Comparison of ENCODE assay signal across 8 cellular contexts in the genomic region with DNA sequence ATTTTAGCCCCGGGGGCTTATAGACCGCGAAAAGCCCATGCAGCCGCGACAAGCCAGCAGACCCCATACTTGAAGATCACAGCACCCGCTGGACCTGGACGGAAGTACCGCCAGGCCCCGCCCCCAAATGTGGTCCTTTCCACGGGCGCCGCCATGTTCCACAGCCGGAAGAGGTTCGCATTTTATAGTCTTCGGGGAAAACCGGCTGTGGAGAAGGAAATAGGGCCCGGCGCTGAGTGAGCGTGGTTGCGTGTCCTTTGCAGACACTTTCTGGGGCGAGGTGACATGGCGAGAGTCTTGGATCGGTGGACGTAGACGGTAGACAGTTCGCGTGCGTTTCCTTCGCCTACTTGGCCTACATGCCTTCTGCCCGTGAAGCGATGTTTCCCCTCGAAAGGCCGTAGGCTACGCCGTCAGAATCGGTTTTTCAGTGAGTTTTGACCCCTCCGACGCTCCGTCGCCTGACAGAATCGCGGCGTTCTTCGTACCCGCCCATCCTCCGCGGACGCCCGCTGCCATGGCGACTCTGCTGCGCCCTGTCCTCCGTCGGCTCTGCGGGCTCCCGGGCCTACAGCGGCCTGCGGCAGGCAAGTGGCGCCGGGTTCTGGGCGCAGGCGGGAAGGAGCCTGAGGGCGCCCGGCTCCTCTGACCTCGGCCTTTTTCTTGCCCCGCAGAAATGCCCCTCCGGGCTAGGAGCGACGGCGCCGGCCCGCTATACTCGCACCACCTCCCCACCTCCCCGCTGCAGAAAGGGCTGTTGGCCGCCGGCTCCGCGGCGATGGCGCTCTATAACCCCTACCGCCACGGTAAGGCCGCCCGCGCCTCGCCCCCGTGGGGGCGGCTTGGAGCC. TPM values are rescaled to one million over a fixed set of nuclear protein-coding genes. Genes with fewer than 3 reads are reported as not detected.
DNase-seq lines count a peak whose midpoint lies in the region; ATAC-seq and TF ChIP-seq lines count a peak whose summit lies in the region.

A gene (plus strand): TSS at position 498 of the 850 bp plus-strand sequence. CDS start 20 bp downstream, at position 518.
A gene with protein sequence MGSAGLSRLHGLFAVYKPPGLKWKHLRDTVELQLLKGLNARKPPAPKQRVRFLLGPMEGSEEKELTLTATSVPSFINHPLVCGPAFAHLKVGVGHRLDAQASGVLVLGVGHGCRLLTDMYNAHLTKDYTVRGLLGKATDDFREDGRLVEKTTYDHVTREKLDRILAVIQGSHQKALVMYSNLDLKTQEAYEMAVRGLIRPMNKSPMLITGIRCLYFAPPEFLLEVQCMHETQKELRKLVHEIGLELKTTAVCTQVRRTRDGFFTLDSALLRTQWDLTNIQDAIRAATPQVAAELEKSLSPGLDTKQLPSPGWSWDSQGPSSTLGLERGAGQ (minus strand): TSS at position 106 of the 850 bp plus-strand sequence. CDS start 39 bp downstream, at position 67.

- H3K27ac ChIP-seq in fibroblast of lung (ENCODE audit: insufficient read depth, low read length): peak within 1 kb of the TSS; percentile 81
- peak within 1 kb of the TSS; percentile 85 for H3K27ac ChIP-seq in naive thymus-derived CD4-positive, alpha-beta T cell (ENCODE audit: low read depth, low read length)

- peak; percentile 95 for ATAC-seq in naive thymus-derived CD4-positive, alpha-beta T cell
- ATAC-seq in stimulated activated memory B cell treated with anti-CD40 and anti-IgM and Interleukin-4, amounts not matched to agents 10 μg/mL and 1 μg/mL and 100 μg/mL, for 72 hours: peak; percentile 95

- H3K27me3 Mint-ChIP-seq in naive thymus-derived CD4-positive, alpha-beta T cell: peaks cover 0 to 2% (median 0%) of the 10 kb centered on the region in 5 donors
- H3K27me3 Mint-ChIP-seq in stimulated activated memory B cell treated with anti-CD40 and anti-IgM and Interleukin-4, amounts not matched to agents 10 μg/mL and 1 μg/mL and 100 μg/mL, for 72 hours: no peaks in the 10 kb centered on the region

- peaks cover 9% of the 10 kb centered on the region for H3K4me1 ChIP-seq in fibroblast of lung (ENCODE audit: control insufficient read depth, extremely low read depth, insufficient read depth, low read length)
- H3K4me1 ChIP-seq in naive thymus-derived CD4-positive, alpha-beta T cell (ENCODE audit: control insufficient read depth in 2 of 2, insufficient read depth in 2 of 2, low read length in 2 of 2): peaks cover 10 to 13% of the 10 kb centered on the region in 2 donors

- CTCF ChIA-PET in naive thymus-derived CD4-positive, alpha-beta T cell (lab: Charles Lee): interaction anchor here (0.6 to 1.2 kb wide), 2 partner anchors 16 to 49 kb away, joined by 3 to 4 read pairs; a partner anchor contains a TSS

- POLR2A ChIA-PET in naive thymus-derived CD4-positive, alpha-beta T cell (lab: Charles Lee): interaction anchor here (1.0 to 1.5 kb wide), 4 partner anchors 13 to 182 kb away, joined by 3 to 4 read pairs (median 4); a partner anchor contains a TSS

- intact Hi-C loops in naive thymus-derived CD4-positive, alpha-beta T cell (cut with micrococcal nuclease): loop anchor here (1.0 to 5.0 kb wide), 21 partner anchors 18 to 706 kb away; a partner anchor contains a TSS

- no peaks in the 10 kb centered on the region for H3K9me3 ChIP-seq in fibroblast of lung (ENCODE audit: control insufficient read depth, insufficient read depth, low read depth, low read length)
- H3K9me3 ChIP-seq in naive thymus-derived CD4-positive, alpha-beta T cell (ENCODE audit: control insufficient read depth in 2 of 3, low read length in 3 of 3): no peaks in the 10 kb centered on the region

- H3K9me3 Mint-ChIP-seq in naive thymus-derived CD4-positive, alpha-beta T cell: peaks cover 0 to 5% (median 0%) of the 10 kb centered on the region in 11 donors
- no peaks in the 10 kb centered on the region for H3K9me3 Mint-ChIP-seq in stimulated activated memory B cell treated with anti-CD40 and anti-IgM and Interleukin-4, amounts not matched to agents 10 μg/mL and 1 μg/mL and 100 μg/mL, for 72 hours

- peak within 1 kb of the TSS; percentile 95 for H3K4me3 ChIP-seq in LNCaP clone FGC (ENCODE audit: low read depth, low read length)
- peak within 1 kb of the TSS; percentile 82 to 89 (median 88) for H3K4me3 ChIP-seq in fibroblast of lung (replicated peaks in 1 of 4; ENCODE audit: control extremely low read depth in 1 of 4, insufficient read depth in 1 of 4, low read depth in 3 of 4, low read length in 4 of 4)
- peak within 1 kb of the TSS; percentile 98 for H3K4me3 ChIP-seq in naive thymus-derived CD4-positive, alpha-beta T cell (ENCODE audit: low read length)

- peak within 1 kb of the TSS; percentile 63 for H3K9ac ChIP-seq in fibroblast of lung (ENCODE audit: insufficient read depth, low read length)

- peaks cover 8% of the 10 kb centered on the region for H3K36me3 ChIP-seq in fibroblast of lung (ENCODE audit: control insufficient read depth, insufficient read depth, low read length)
- H3K36me3 ChIP-seq in naive thymus-derived CD4-positive, alpha-beta T cell (ENCODE audit: control insufficient read depth in 2 of 3, insufficient read depth in 3 of 3, low read length in 3 of 3): peaks cover 0 to 24% (median 11%) of the 10 kb centered on the region in 3 experiments

- H4K20me1 ChIP-seq in fibroblast of lung (ENCODE audit: control insufficient read depth, extremely low read depth, insufficient read depth, low read length): no peaks in the 10 kb centered on the region

- H3K27me3 ChIP-seq in fibroblast of lung (ENCODE audit: control insufficient read depth, insufficient read depth, low read length): no peaks in the 10 kb centered on the region
- H3K27me3 ChIP-seq in naive thymus-derived CD4-positive, alpha-beta T cell (ENCODE audit: control insufficient read depth in 2 of 2, insufficient read depth in 2 of 2, low read length in 2 of 2): no peaks in the 10 kb centered on the region

- H3K36me3 Mint-ChIP-seq in naive thymus-derived CD4-positive, alpha-beta T cell: peaks cover 0 to 8% (median 2%) of the 10 kb centered on the region in 5 donors
- H3K36me3 Mint-ChIP-seq in stimulated activated memory B cell treated with anti-CD40 and anti-IgM and Interleukin-4, amounts not matched to agents 10 μg/mL and 1 μg/mL and 100 μg/mL, for 72 hours: peaks cover 14% of the 10 kb centered on the region

- peaks cover 4 to 45% (median 29%) of the 10 kb centered on the region in 7 donors for H3K4me1 Mint-ChIP-seq in naive thymus-derived CD4-positive, alpha-beta T cell
- peaks cover 13% of the 10 kb centered on the region for H3K4me1 Mint-ChIP-seq in stimulated activated memory B cell treated with anti-CD40 and anti-IgM and Interleukin-4, amounts not matched to agents 10 μg/mL and 1 μg/mL and 100 μg/mL, for 72 hours

- DNase-seq in Daoy (ENCODE audit: low read depth) (peak; percentile 98), GOT3 (lab: John Stamatoyannopoulos, UW) (peak; percentile 64), LNCaP clone FGC (ENCODE audit: low read depth) (peak; percentile 85), RPMI8226 (peak; percentile 99), fibroblast of lung (ENCODE audit: low read depth in 2 of 2) (peak; percentile 94 to 96)
- peak; percentile 83 to 88 for DNase-seq in activated T-helper 1 cell treated with anti-CD3 and anti-CD28 coated beads, Interleukin-2, amount 50 U/mL, for 16 hours (ENCODE audit: low read depth in 1 of 2, low spot score in 1 of 2)
- peak; percentile 80 to 95 (median 94) for DNase-seq in naive thymus-derived CD4-positive, alpha-beta T cell

- H3K4me2 ChIP-seq in fibroblast of lung (ENCODE audit: extremely low read depth, insufficient read depth, low read length): peak within 1 kb of the TSS; percentile 73

- peak within 1 kb of the TSS; percentile 94 for H2AFZ ChIP-seq in fibroblast of lung (ENCODE audit: low read length)

- TF ChIP-seq CTCF in LNCaP clone FGC (IDR thresholded peaks at IDR 0.05; ENCODE audit: control insufficient read depth, extremely low read depth, insufficient read depth) (no peak), fibroblast of lung (conservative IDR thresholded peaks at IDR 0.05 in 1 of 2, IDR thresholded peaks at IDR 0.05 in 1 of 2; ENCODE audit: low read depth in 1 of 2, low read length in 2 of 2) (no peak)

- peak within 1 kb of the TSS; percentile 95 to 99 (median 98) for H3K27ac Mint-ChIP-seq in naive thymus-derived CD4-positive, alpha-beta T cell
- H3K27ac Mint-ChIP-seq in stimulated activated memory B cell treated with anti-CD40 and anti-IgM and Interleukin-4, amounts not matched to agents 10 μg/mL and 1 μg/mL and 100 μg/mL, for 72 hours: peak within 1 kb of the TSS; percentile 91

- H3K79me2 ChIP-seq in fibroblast of lung (ENCODE audit: control insufficient read depth, insufficient read depth, low read length): peaks cover 29% of the 10 kb centered on the region

- H3K4me3 Mint-ChIP-seq in naive thymus-derived CD4-positive, alpha-beta T cell: peak within 1 kb of the TSS; percentile 82 to 99 (median 96)
- H3K4me3 Mint-ChIP-seq in stimulated activated memory B cell treated with anti-CD40 and anti-IgM and Interleukin-4, amounts not matched to agents 10 μg/mL and 1 μg/mL and 100 μg/mL, for 72 hours: peak within 1 kb of the TSS; percentile 90

RNA-seq across cellular contexts. Expression of the first gene that starts in this region (rescaled TPM):
- 56.6 and 67.4 TPM in 2 replicates for total RNA-seq in Daoy (2014; rRNA removed; shearing (Covaris generic))
- total RNA-seq in fibroblast of lung: 11.2 and 12.6 TPM in 2 replicates
- polyA plus RNA-seq in fibroblast of lung: 18.3 and 18.7 TPM in 2 replicates
- polyA plus RNA-seq in fibroblast of lung (2012): 25.1 and 27.4 TPM in 2 replicates
- 33.6 and 39.6 TPM in 2 replicates for polyA minus RNA-seq in fibroblast of lung (ENCODE audit: low replicate concordance)
- 10 to 100 TPM; 32.9 to 47.2 (median 42.4) TPM for total RNA-seq in naive thymus-derived CD4-positive, alpha-beta T cell
- polyA plus RNA-seq in naive thymus-derived CD4-positive, alpha-beta T cell: 10 to 100 TPM; 29.6 to 30.3 TPM

RNA-seq across cellular contexts. Expression of the second gene that starts in this region (rescaled TPM):
- total RNA-seq in Daoy (2014; rRNA removed; shearing (Covaris generic)): 34.8 and 55.2 TPM in 2 replicates
- 18.7 and 22.6 TPM in 2 replicates for total RNA-seq in fibroblast of lung
- polyA plus RNA-seq in fibroblast of lung: 10.4 and 13.7 TPM in 2 replicates
- 26.4 and 31.2 TPM in 2 replicates for polyA plus RNA-seq in fibroblast of lung (2012)
- 24.7 and 36.3 TPM in 2 replicates for polyA minus RNA-seq in fibroblast of lung (ENCODE audit: low replicate concordance)
- total RNA-seq in naive thymus-derived CD4-positive, alpha-beta T cell: 10 to 100 TPM; 11.5 to 27.2 (median 21.6) TPM
- polyA plus RNA-seq in naive thymus-derived CD4-positive, alpha-beta T cell: 10 to 100 TPM; 19.8 to 26.3 TPM

Comparison
In these comparisons a context has a peak if more than half of its experiments do, and no peak if none do; other contexts are left out.
1. Peak in every context shown above with its lines: DNase-seq, ATAC-seq, H3K4me3 ChIP-seq and H3K27ac ChIP-seq.